ENCODE assay signal across 28 cellular contexts in the genomic region with DNA sequence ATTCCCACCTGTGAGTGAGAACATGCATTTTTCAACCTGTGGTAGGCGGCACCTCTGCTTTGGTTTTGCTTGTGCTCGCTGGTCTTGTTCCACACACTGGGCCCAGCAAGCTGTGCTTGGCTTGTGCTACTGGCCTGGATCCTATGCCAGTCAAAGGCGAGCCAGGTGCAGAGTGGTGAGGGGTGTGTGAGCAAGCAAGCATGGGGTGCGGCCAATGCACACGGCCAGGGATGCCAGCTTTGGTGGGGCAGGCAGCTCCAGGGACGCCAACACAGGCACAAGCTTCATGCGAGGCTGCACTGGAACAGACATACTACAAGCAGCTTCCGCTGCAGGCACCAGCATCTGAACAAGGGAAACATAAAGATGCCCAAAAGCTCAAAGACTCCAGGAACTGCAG.
"Had no signal": no experiment of that assay in that cellular context is flagged by ENCODE, and none has a peak within 500 bp of the region (broad histone marks: within the 10 kb centered on the region; RNA-seq: fewer than 3 reads in every experiment).

No MANE protein-coding gene starts in this region.

- H3K27me3 Mint-ChIP-seq: naive thymus-derived CD8-positive, alpha-beta T cell; natural killer cell treated with Interleukin-12 subunit alpha and Interleukin-12 subunit beta and Interleukin-15 and Interleukin-18, amount 100 ng/mL, for 72 hours; progenitor cell of endocrine pancreas; stimulated activated naive B cell treated with anti-CD40 and anti-IgM and Interleukin-4, amounts not matched to agents 10 μg/mL and 1 μg/mL and 100 μg/mL, for 72 hours; stimulated activated naive CD8-positive, alpha-beta T cell treated with anti-CD3 and anti-CD28 coated beads, Interleukin-15, Interleukin-2, amounts not matched to agents 100 ng/mL and 50 ng/mL, for 24 hours; type B pancreatic cell had no signal

- H3K9ac ChIP-seq: parathyroid adenoma had no signal

- H3K79me2 ChIP-seq: parathyroid adenoma had no signal

- H3K4me1 Mint-ChIP-seq: naive thymus-derived CD8-positive, alpha-beta T cell; nephron progenitor cell; neural crest cell; stimulated activated effector memory CD8-positive, alpha-beta T cell treated with anti-CD3 and anti-CD28 coated beads, Interleukin-12 subunit alpha, Interleukin-12 subunit beta, amount 100 ng/mL, for 72 hours; stimulated activated naive B cell treated with anti-CD40 and anti-IgM and Interleukin-4, amounts not matched to agents 10 μg/mL and 1 μg/mL and 100 μg/mL, for 72 hours had no signal

- H2AFZ ChIP-seq: parathyroid adenoma had no signal

- ATAC-seq: naive thymus-derived CD8-positive, alpha-beta T cell; natural killer cell treated with Interleukin-12 subunit alpha and Interleukin-12 subunit beta and Interleukin-15 and Interleukin-18, amount 100 ng/mL, for 72 hours; psoas muscle; right cardiac atrium; right lobe of liver; stimulated activated effector memory CD8-positive, alpha-beta T cell treated with anti-CD3 and anti-CD28 coated beads, Interleukin-12 subunit alpha, Interleukin-12 subunit beta, amount 100 ng/mL, for 72 hours; stimulated activated naive B cell treated with anti-CD40 and anti-IgM and Interleukin-4, amounts not matched to agents 10 μg/mL and 1 μg/mL and 100 μg/mL, for 72 hours had no signal

- H3K4me3 Mint-ChIP-seq: naive thymus-derived CD8-positive, alpha-beta T cell; natural killer cell treated with Interleukin-12 subunit alpha and Interleukin-12 subunit beta and Interleukin-15 and Interleukin-18, amount 100 ng/mL, for 72 hours; nephron progenitor cell; neural crest cell; stimulated activated effector memory CD8-positive, alpha-beta T cell treated with anti-CD3 and anti-CD28 coated beads, Interleukin-12 subunit alpha, Interleukin-12 subunit beta, amount 100 ng/mL, for 72 hours; stimulated activated naive B cell treated with anti-CD40 and anti-IgM and Interleukin-4, amounts not matched to agents 10 μg/mL and 1 μg/mL and 100 μg/mL, for 72 hours; stimulated activated naive CD8-positive, alpha-beta T cell treated with anti-CD3 and anti-CD28 coated beads, Interleukin-15, Interleukin-2, amounts not matched to agents 100 ng/mL and 50 ng/mL, for 24 hours; type B pancreatic cell had no signal

- DNase-seq: naive thymus-derived CD8-positive, alpha-beta T cell; nephron progenitor cell; occipital lobe; ovary; right lobe of liver; sigmoid colon; small intestine; stimulated activated CD4-positive, alpha-beta T cell treated with anti-CD3 and anti-CD28 coated beads, Interleukin-15, amount 100 ng/mL, for 24 hours; stimulated activated CD4-positive, alpha-beta T cell treated with anti-CD3 and anti-CD28 coated beads, Interleukin-2, amount 100 ng/mL, for 24 hours; stimulated activated CD4-positive, alpha-beta T cell treated with anti-CD3 and anti-CD28 coated beads, Interleukin-2, amount 100 ng/mL, for 48 hours; stimulated activated CD4-positive, alpha-beta T cell treated with anti-CD3 and anti-CD28 coated beads, Interleukin-4, amount 100 ng/mL, for 24 hours; stimulated activated naive B cell treated with anti-CD40 and anti-IgM and Interleukin-4, amounts not matched to agents 10 μg/mL and 1 μg/mL and 100 μg/mL, for 72 hours; stimulated activated naive CD4-positive, alpha-beta T cell treated with Interleukin-2 at 50 U/mL for 16 hours; stomach; thyroid gland; upper lobe of right lung; uterus had no signal

- H3K4me3 ChIP-seq: ovary, psoas muscle, right lobe of liver, sigmoid colon, stomach, thoracic aorta, thyroid gland, tibial nerve, upper lobe of right lung, uterus had no signal

- H3K27me3 ChIP-seq: ovary, right lobe of liver, sigmoid colon, stomach, thyroid gland, tibial nerve, upper lobe of right lung, uterus had no signal

- H3K4me1 ChIP-seq: parathyroid adenoma, psoas muscle, right lobe of liver, sigmoid colon, stomach, thyroid gland, tibial nerve, upper lobe of right lung, uterus had no signal

- H3K36me3 ChIP-seq: ovary, right lobe of liver, sigmoid colon, stomach, thoracic aorta, thyroid gland, tibial nerve, upper lobe of right lung, uterus had no signal

- H3K27ac ChIP-seq: ovary, parathyroid adenoma, psoas muscle, right lobe of liver, sigmoid colon, stomach, thoracic aorta, thyroid gland, tibial nerve, upper lobe of right lung, uterus had no signal

- H3K9me3 ChIP-seq: ovary, psoas muscle, right lobe of liver, sigmoid colon, thoracic aorta, thyroid gland, tibial nerve, upper lobe of right lung, uterus had no signal

- H3K9me3 Mint-ChIP-seq: neural crest cell, type B pancreatic cell had no signal

- H3K36me3 Mint-ChIP-seq: naive thymus-derived CD8-positive, alpha-beta T cell; natural killer cell treated with Interleukin-12 subunit alpha and Interleukin-12 subunit beta and Interleukin-15 and Interleukin-18, amount 100 ng/mL, for 72 hours; stimulated activated effector memory CD8-positive, alpha-beta T cell treated with anti-CD3 and anti-CD28 coated beads, Interleukin-12 subunit alpha, Interleukin-12 subunit beta, amount 100 ng/mL, for 72 hours; stimulated activated naive B cell treated with anti-CD40 and anti-IgM and Interleukin-4, amounts not matched to agents 10 μg/mL and 1 μg/mL and 100 μg/mL, for 72 hours; type B pancreatic cell had no signal

- H3K27ac Mint-ChIP-seq: naive thymus-derived CD8-positive, alpha-beta T cell; natural killer cell treated with Interleukin-12 subunit alpha and Interleukin-12 subunit beta and Interleukin-15 and Interleukin-18, amount 100 ng/mL, for 72 hours; nephron progenitor cell; progenitor cell of endocrine pancreas; stimulated activated effector memory CD8-positive, alpha-beta T cell treated with anti-CD3 and anti-CD28 coated beads, Interleukin-12 subunit alpha, Interleukin-12 subunit beta, amount 100 ng/mL, for 72 hours; stimulated activated naive B cell treated with anti-CD40 and anti-IgM and Interleukin-4, amounts not matched to agents 10 μg/mL and 1 μg/mL and 100 μg/mL, for 72 hours; stimulated activated naive CD8-positive, alpha-beta T cell treated with anti-CD3 and anti-CD28 coated beads, Interleukin-15, Interleukin-2, amounts not matched to agents 100 ng/mL and 50 ng/mL, for 24 hours; type B pancreatic cell had no signal
